In the genomic region with DNA sequence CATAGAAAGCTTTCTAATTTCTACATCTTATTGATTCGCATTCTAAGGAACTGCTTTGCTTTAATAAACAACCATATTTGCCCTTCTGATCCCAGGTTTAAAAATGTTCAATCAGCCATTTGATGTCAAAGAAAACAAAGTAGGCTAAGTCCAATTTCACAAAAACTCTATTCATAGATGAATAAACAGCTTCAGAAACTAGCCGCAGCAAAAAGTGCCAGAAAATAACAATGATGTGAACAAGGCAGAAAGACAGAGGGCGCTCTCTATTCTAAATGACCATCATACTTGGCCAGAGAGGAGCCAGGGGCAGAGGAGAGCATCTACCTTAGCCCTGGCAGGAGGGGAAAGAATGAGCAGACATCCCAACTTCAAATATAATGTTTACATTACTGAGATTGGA, we compare ENCODE assay signal across 10 cellular contexts. TPM values are rescaled to one million over a fixed set of nuclear protein-coding genes. Genes with fewer than 3 reads are reported as not detected.
DNase-seq lines count a peak whose midpoint lies in the region; ATAC-seq and TF ChIP-seq lines count a peak whose summit lies in the region.
"Had no signal": no experiment of that assay in that cellular context is flagged by ENCODE, and none has a peak within 500 bp of the region (broad histone marks: within the 10 kb centered on the region; RNA-seq: fewer than 3 reads in every experiment).

No MANE protein-coding gene starts in this region.

- no peak overlapping the region for H3K27ac Mint-ChIP-seq in HFFc6
- no peak overlapping the region for H3K27ac Mint-ChIP-seq in activated CD4-positive, alpha-beta T cell treated with anti-CD3 and anti-CD28 coated beads, Interleukin-2, amount 10 ng/mL, durations not matched to agents 7 days and 5 days
- H3K27ac Mint-ChIP-seq: activated B cell treated with CpG ODN at 0.5 μM for 24 hours had no signal

- TF ChIP-seq CTCF in 22Rv1 (IDR thresholded peaks at IDR 0.05) (peak; percentile 68), HFFc6 (IDR thresholded peaks at IDR 0.05) (peak; percentile 71), coronary artery (IDR thresholded peaks at IDR 0.05) (no peak)

- POLR2A ChIA-PET in activated CD4-positive, alpha-beta T cell treated with anti-CD3 and anti-CD28 coated beads, Interleukin-2, amount 10 ng/mL, durations not matched to agents 7 days and 5 days (lab: Charles Lee) = interaction anchor here (0.6 kb wide), 1 partner anchor 124 kb away, joined by 4 read pairs; no protein-coding TSS in a partner anchor

- CTCF ChIA-PET in activated CD4-positive, alpha-beta T cell treated with anti-CD3 and anti-CD28 coated beads, Interleukin-2, amount 10 ng/mL, durations not matched to agents 7 days and 5 days (lab: Charles Lee) = no interaction called here

- DNase-seq in HFFc6 (no peak), astrocyte of the hippocampus (ENCODE audit: low read depth, low spot score) (peak; percentile 33), inferior parietal cortex (ENCODE audit: extremely low spot score) (peak; percentile 88), coronary artery (ENCODE audit: low spot score) (no peak), H4 (ENCODE audit: low spot score) (no peak)
- no peak for DNase-seq in activated CD4-positive, alpha-beta T cell treated with anti-CD3 and anti-CD28 coated beads, Interleukin-2, amount 10 ng/mL, durations not matched to agents 7 days and 5 days
- DNase-seq: activated B cell treated with CpG ODN at 0.5 μM for 24 hours had no signal

- no peak overlapping the region for H3K4me3 Mint-ChIP-seq in HFFc6
- no peak overlapping the region for H3K4me3 Mint-ChIP-seq in activated CD4-positive, alpha-beta T cell treated with anti-CD3 and anti-CD28 coated beads, Interleukin-2, amount 10 ng/mL, durations not matched to agents 7 days and 5 days
- H3K4me3 Mint-ChIP-seq: activated B cell treated with CpG ODN at 0.5 μM for 24 hours had no signal

- H3K4me1 Mint-ChIP-seq in HFFc6 (ENCODE audit: low read depth) = peaks cover 18% of the 10 kb centered on the region
- H3K4me1 Mint-ChIP-seq in activated CD4-positive, alpha-beta T cell treated with anti-CD3 and anti-CD28 coated beads, Interleukin-2, amount 10 ng/mL, durations not matched to agents 7 days and 5 days = no peaks in the 10 kb centered on the region
- H3K4me1 Mint-ChIP-seq: activated B cell treated with CpG ODN at 0.5 μM for 24 hours had no signal

- H3K27ac ChIP-seq in 22Rv1 (no peak overlapping the region), coronary artery (no peak overlapping the region)
- H3K27ac ChIP-seq: BLaER1 treated with 17β-estradiol and CSF1 and Interleukin-3, amounts not matched to agents 10 nM and 100 nM had no signal

- ATAC-seq in GM18870 (IDR thresholded peaks at IDR 0.05; ENCODE audit: unreplicated experiment) = no peak

- H3K36me3 Mint-ChIP-seq in HFFc6 (ENCODE audit: low read depth) = peaks cover 6% of the 10 kb centered on the region
- H3K36me3 Mint-ChIP-seq in activated CD4-positive, alpha-beta T cell treated with anti-CD3 and anti-CD28 coated beads, Interleukin-2, amount 10 ng/mL, durations not matched to agents 7 days and 5 days (ENCODE audit: low read depth) = no peaks in the 10 kb centered on the region

- no peaks in the 10 kb centered on the region for H3K27me3 Mint-ChIP-seq in HFFc6 (ENCODE audit: insufficient read depth)
- peaks cover 5% of the 10 kb centered on the region for H3K27me3 Mint-ChIP-seq in activated CD4-positive, alpha-beta T cell treated with anti-CD3 and anti-CD28 coated beads, Interleukin-2, amount 10 ng/mL, durations not matched to agents 7 days and 5 days

- H3K9me3 Mint-ChIP-seq in HFFc6 = no peaks in the 10 kb centered on the region
- no peaks in the 10 kb centered on the region for H3K9me3 Mint-ChIP-seq in activated CD4-positive, alpha-beta T cell treated with anti-CD3 and anti-CD28 coated beads, Interleukin-2, amount 10 ng/mL, durations not matched to agents 7 days and 5 days
- H3K9me3 Mint-ChIP-seq: activated B cell treated with CpG ODN at 0.5 μM for 24 hours had no signal

- H3K4me3 ChIP-seq in coronary artery = no peak overlapping the region
- H3K4me3 ChIP-seq: BLaER1 treated with 17β-estradiol and CSF1 and Interleukin-3, amounts not matched to agents 10 nM and 100 nM had no signal

RNA-seq across cellular contexts. Expression of gene CNKSR3, which starts 9.7 kb away (rescaled TPM):
- total RNA-seq in HFFc6 (2021; fragmentation: NEBNext Ultra II Directional; extraction: Animal tissue kit (Norgen Biotek cat#: 25700)) = 10 to 100 TPM; 15.3 to 21.7 (median 18.7) TPM
- total RNA-seq in activated CD4-positive, alpha-beta T cell treated with anti-CD3 and anti-CD28 coated beads, Interleukin-2, amount 10 ng/mL, durations not matched to agents 7 days and 5 days = not detected
- total RNA-seq in H4 (2014; rRNA removed; shearing (Covaris generic)) = 8.1 and 8.3 TPM in 2 replicates

Comparison
In these comparisons a context has a peak if more than half of its experiments do, and no peak if none do; other contexts are left out.
1. DNase-seq: peak in astrocyte of the hippocampus (single experiment) and inferior parietal cortex (single experiment); none in HFFc6 (single experiment), activated CD4-positive, alpha-beta T cell treated with anti-CD3 and anti-CD28 coated beads, Interleukin-2, amount 10 ng/mL, durations not matched to agents 7 days and 5 days (single experiment), coronary artery (single experiment) and H4 (single experiment).